ENCODE assay signal across 8 cellular contexts in genomic region chr9:37575511-37575914, GRCh38. TPM values are rescaled to one million over a fixed set of nuclear protein-coding genes. Genes with fewer than 3 reads are reported as not detected.
DNase-seq lines count a peak whose midpoint lies in the region; ATAC-seq and TF ChIP-seq lines count a peak whose summit lies in the region.

No MANE protein-coding gene starts in this region.

- H3K27me3 ChIP-seq in iPS-15b (ENCODE audit: control insufficient read depth, insufficient read depth, low read length) (no peaks in the 10 kb centered on the region), spleen (replicated peaks in 1 of 7) (no peaks in the 10 kb centered on the region)

- no peak for DNase-seq in activated T-cell treated with anti-CD3 and anti-CD28 coated beads, Interleukin-2, amount 50 U/mL, for 4 hours
- DNase-seq in activated T-cell treated with anti-CD3 and anti-CD28 coated beads for 4 hours (no peak), spleen (no peak), cerebellar nuclear complex (lab: John Stamatoyannopoulos, UW) (no peak), GOT3 (lab: John Stamatoyannopoulos, UW) (no peak)
- no peak for DNase-seq in activated T-helper 1 cell treated with anti-CD3 and anti-CD28 coated beads, Interleukin-12 subunit alpha, Interleukin-12 subunit beta, Interleukin-2, Interleukin-4 antibody, amounts not matched to agents 30 ng/mL and 10 ng/mL and 1 ng/mL, durations not matched to agents 14 hours and 24 hours and 36 hours (ENCODE audit: low spot score)

- H3K4me3 ChIP-seq in iPS-15b (ENCODE audit: low read depth, low read length): peak overlapping the region; percentile 82
- H3K4me3 ChIP-seq in spleen: peak overlapping the region; percentile 61 to 91 (median 72)

- TF ChIP-seq POLR2A in spleen (IDR thresholded peaks at IDR 0.05): no peak

- H3K27me3 Mint-ChIP-seq in activated T-cell treated with anti-CD3 and anti-CD28 coated beads, Interleukin-2, amount 50 U/mL, for 4 hours (ENCODE audit: low read depth): no peaks in the 10 kb centered on the region
- peaks cover 9% of the 10 kb centered on the region for H3K27me3 Mint-ChIP-seq in activated T-helper 1 cell treated with anti-CD3 and anti-CD28 coated beads, Interleukin-12 subunit alpha, Interleukin-12 subunit beta, Interleukin-2, Interleukin-4 antibody, amounts not matched to agents 30 ng/mL and 10 ng/mL and 1 ng/mL, durations not matched to agents 14 hours and 24 hours and 36 hours (ENCODE audit: insufficient read depth)

- ATAC-seq in activated T-cell treated with anti-CD3 and anti-CD28 coated beads, Interleukin-2, amount 50 U/mL, for 4 hours: no peak
- peak; percentile 30 for ATAC-seq in HG03103 (IDR thresholded peaks at IDR 0.05; ENCODE audit: low read depth, unreplicated experiment)

- WGBS in spleen, 5 donors: 11 to 18% (median 15%) methylated on average over 5 of the region's 5 CpGs

- peak overlapping the region; percentile 73 to 94 (median 87) for H3K27ac ChIP-seq in spleen

- H3K36me3 ChIP-seq in iPS-15b (ENCODE audit: control insufficient read depth, insufficient read depth, low read length): no peaks in the 10 kb centered on the region
- peaks cover 0 to 6% (median 0%) of the 10 kb centered on the region in 6 donors for H3K36me3 ChIP-seq in spleen

- H3K4me1 ChIP-seq in iPS-15b (ENCODE audit: control insufficient read depth, insufficient read depth, low read length): peaks cover 28% of the 10 kb centered on the region
- H3K4me1 ChIP-seq in spleen: peaks cover 18 to 47% (median 32%) of the 10 kb centered on the region in 6 donors

- H3K9me3 Mint-ChIP-seq in activated T-cell treated with anti-CD3 and anti-CD28 coated beads, Interleukin-2, amount 50 U/mL, for 4 hours: no peaks in the 10 kb centered on the region
- H3K9me3 Mint-ChIP-seq in activated T-helper 1 cell treated with anti-CD3 and anti-CD28 coated beads, Interleukin-12 subunit alpha, Interleukin-12 subunit beta, Interleukin-2, Interleukin-4 antibody, amounts not matched to agents 30 ng/mL and 10 ng/mL and 1 ng/mL, durations not matched to agents 14 hours and 24 hours and 36 hours: no peaks in the 10 kb centered on the region

- H3K9ac ChIP-seq in iPS-15b (ENCODE audit: low read depth, low read length): peak overlapping the region; percentile 71

- peaks cover 23% of the 10 kb centered on the region for H3K4me1 Mint-ChIP-seq in activated T-cell treated with anti-CD3 and anti-CD28 coated beads, Interleukin-2, amount 50 U/mL, for 4 hours (ENCODE audit: low read depth)
- H3K4me1 Mint-ChIP-seq in activated T-helper 1 cell treated with anti-CD3 and anti-CD28 coated beads, Interleukin-12 subunit alpha, Interleukin-12 subunit beta, Interleukin-2, Interleukin-4 antibody, amounts not matched to agents 30 ng/mL and 10 ng/mL and 1 ng/mL, durations not matched to agents 14 hours and 24 hours and 36 hours (ENCODE audit: low read depth): peaks cover 31% of the 10 kb centered on the region

- intact Hi-C loops in activated T-helper 1 cell treated with anti-CD3 and anti-CD28 coated beads, Interleukin-12 subunit alpha, Interleukin-12 subunit beta, Interleukin-2, Interleukin-4 antibody, amounts not matched to agents 30 ng/mL and 10 ng/mL and 1 ng/mL, durations not matched to agents 14 hours and 24 hours and 36 hours (cut with micrococcal nuclease): no loop called here
- intact Hi-C loops in spleen (cut with DNase I; ENCODE audit: low total_unique reads): no loop called here

- peaks cover 4% of the 10 kb centered on the region for H3K36me3 Mint-ChIP-seq in activated T-cell treated with anti-CD3 and anti-CD28 coated beads, Interleukin-2, amount 50 U/mL, for 4 hours (ENCODE audit: insufficient read depth)
- peaks cover 7% of the 10 kb centered on the region for H3K36me3 Mint-ChIP-seq in activated T-helper 1 cell treated with anti-CD3 and anti-CD28 coated beads, Interleukin-12 subunit alpha, Interleukin-12 subunit beta, Interleukin-2, Interleukin-4 antibody, amounts not matched to agents 30 ng/mL and 10 ng/mL and 1 ng/mL, durations not matched to agents 14 hours and 24 hours and 36 hours (ENCODE audit: low read depth)

- peak overlapping the region; percentile 73 for H3K4me3 Mint-ChIP-seq in activated T-cell treated with anti-CD3 and anti-CD28 coated beads, Interleukin-2, amount 50 U/mL, for 4 hours
- peak overlapping the region; percentile 79 for H3K4me3 Mint-ChIP-seq in activated T-helper 1 cell treated with anti-CD3 and anti-CD28 coated beads, Interleukin-12 subunit alpha, Interleukin-12 subunit beta, Interleukin-2, Interleukin-4 antibody, amounts not matched to agents 30 ng/mL and 10 ng/mL and 1 ng/mL, durations not matched to agents 14 hours and 24 hours and 36 hours

- H3K9me3 ChIP-seq in iPS-15b (ENCODE audit: control insufficient read depth, insufficient read depth, low read length) (no peaks in the 10 kb centered on the region), spleen (no peaks in the 10 kb centered on the region)

- H3K27ac Mint-ChIP-seq in activated T-helper 1 cell treated with anti-CD3 and anti-CD28 coated beads, Interleukin-12 subunit alpha, Interleukin-12 subunit beta, Interleukin-2, Interleukin-4 antibody, amounts not matched to agents 30 ng/mL and 10 ng/mL and 1 ng/mL, durations not matched to agents 14 hours and 24 hours and 36 hours: no peak overlapping the region

- no peak for TF ChIP-seq CTCF in spleen (IDR thresholded peaks at IDR 0.05 in 8 of 11, conservative IDR thresholded peaks at IDR 0.05 in 3 of 11)

RNA-seq across cellular contexts. Expression of gene FBXO10, which starts 0.7 kb away (rescaled TPM):
- 1 to 10 TPM; 1.7 to 2.7 (median 2.5) TPM for total RNA-seq in activated T-cell treated with anti-CD3 and anti-CD28 coated beads, Interleukin-2, amount 50 U/mL, for 4 hours
- total RNA-seq in activated T-helper 1 cell treated with anti-CD3 and anti-CD28 coated beads, Interleukin-12 subunit alpha, Interleukin-12 subunit beta, Interleukin-2, Interleukin-4 antibody, amounts not matched to agents 30 ng/mL and 10 ng/mL and 1 ng/mL, durations not matched to agents 14 hours and 24 hours and 36 hours: 2.3 and 2.9 TPM in 2 replicates
- total RNA-seq in spleen: 10 to 100 TPM; 15.6 to 36.9 (median 20.2) TPM
- 1 to 10 TPM; 3.2 to 8.3 (median 3.9) TPM for polyA plus RNA-seq in spleen

RNA-seq across cellular contexts. Expression of gene TOMM5, which starts 16.9 kb away (rescaled TPM):
- total RNA-seq in activated T-cell treated with anti-CD3 and anti-CD28 coated beads, Interleukin-2, amount 50 U/mL, for 4 hours: 100 to 1,000 TPM; 212 to 235 (median 212) TPM
- total RNA-seq in activated T-helper 1 cell treated with anti-CD3 and anti-CD28 coated beads, Interleukin-12 subunit alpha, Interleukin-12 subunit beta, Interleukin-2, Interleukin-4 antibody, amounts not matched to agents 30 ng/mL and 10 ng/mL and 1 ng/mL, durations not matched to agents 14 hours and 24 hours and 36 hours: 174 and 175 TPM in 2 replicates
- total RNA-seq in spleen: 100 to 1,000 TPM in 1 of 7 donors, 10 to 100 TPM in 6; 54.1 to 108 (median 65.5) TPM
- polyA plus RNA-seq in spleen: 100 to 1,000 TPM; 106 to 155 (median 137) TPM
